8 cellular contexts compared by ENCODE assay signal in genomic region chr15:66862878-66863335, GRCh38.
DNase-seq lines count a peak whose midpoint lies in the region; ATAC-seq, FAIRE-seq and TF ChIP-seq lines count a peak whose summit lies in the region.

No MANE protein-coding gene starts in this region.

- no peaks in the 10 kb centered on the region for H3K27me3 ChIP-seq in body of pancreas

- DNase-seq in A549 (ENCODE audit: low read depth in 1 of 2, low spot score in 1 of 2) (peak; percentile 87 to 90), NCI-H1048 (lab: John Stamatoyannopoulos, UW) (peak; percentile 10), UCSD-AML1 (lab: John Stamatoyannopoulos, UW; ENCODE audit: unreplicated experiment) (peak; percentile 83), body of pancreas (peak; percentile 77 to 81 (median 80)), iPS-NIHi11 (ENCODE audit: low spot score) (peak; percentile 84)
- DNase-seq in stimulated activated CD4-positive, alpha-beta T cell treated with anti-CD3 and anti-CD28 coated beads, Interleukin-15, amount 100 ng/mL, for 1 hour (ENCODE audit: low read depth in 1 of 2, low spot score in 1 of 2) = peak; percentile 30 to 66

- H3K4me1 ChIP-seq in A549 (peaks cover 17% of the 10 kb centered on the region), body of pancreas (no peaks in the 10 kb centered on the region)

- 2% methylated on average over 9 of the region's 9 CpGs for WGBS in A549 (ENCODE audit: missing lambda C conversion rate)
- WGBS in body of pancreas, 2 donors = 1 to 3% methylated on average over 6 to 9 of the region's 9 CpGs

- TF ChIP-seq RAD21 in A549 (conservative IDR thresholded peaks at IDR 0.05 in 1 of 2, IDR thresholded peaks at IDR 0.05 in 1 of 2) = peak; percentile 83 to 87

- peak; percentile 85 to 97 for ATAC-seq in A549
- peak; percentile 48 for ATAC-seq in GM18498 (IDR thresholded peaks at IDR 0.05; ENCODE audit: unreplicated experiment)
- ATAC-seq in body of pancreas = peak; percentile 88
- no peak for ATAC-seq in HG02642 (IDR thresholded peaks at IDR 0.05; ENCODE audit: poor library complexity, unreplicated experiment)

- TF ChIP-seq POLR2A in A549 (IDR thresholded peaks at IDR 0.05; ENCODE audit: low read length) = no peak
- no peak for TF ChIP-seq POLR2A in body of pancreas (IDR thresholded peaks at IDR 0.05)

- H3K4me3 ChIP-seq in A549 = no peak overlapping the region
- no peak overlapping the region for H3K4me3 ChIP-seq in body of pancreas

- no peaks in the 10 kb centered on the region for H3K36me3 ChIP-seq in body of pancreas (replicated peaks in 1 of 2; ENCODE audit: insufficient read depth in 1 of 2, low read depth in 2 of 2)

- H3K27ac ChIP-seq in A549 (peak overlapping the region; percentile 1 to 66; a peak in 4 of 6 replicates), body of pancreas (no peak overlapping the region)

- CTCF ChIA-PET in A549 (lab: Yijun Ruan, JAX) = interaction anchor here (0.5 to 12.7 kb wide), 40 partner anchors 13 to 319 kb away, joined by 3 to 224 read pairs (median 4); no protein-coding TSS in a partner anchor

- POLR2A ChIA-PET in A549 (lab: Yijun Ruan, JAX) = no interaction called here

- peak; percentile 98 for TF ChIP-seq CTCF in A549 (IDR thresholded peaks at IDR 0.05)
- TF ChIP-seq CTCF in body of pancreas (IDR thresholded peaks at IDR 0.05) = peak; percentile 81 to 94 (median 88)

- H3K9me3 ChIP-seq in A549 = no peaks in the 10 kb centered on the region
- H3K9me3 ChIP-seq in body of pancreas = no peaks in the 10 kb centered on the region

- intact Hi-C loops in body of pancreas (cut with DNase I) = loop anchor here (5.0 kb wide), 1 partner anchor 261 kb away; no protein-coding TSS in a partner anchor

- TF ChIP-seq EP300 in A549 (IDR thresholded peaks at IDR 0.05) = no peak

- H3K4me2 ChIP-seq in A549 = peak overlapping the region; percentile 21

- peak; percentile 78 for FAIRE-seq in A549 (lab: Jason Lieb, UNC)

TF ChIP-seq in A549, 52 proteins besides CTCF, POLR2A, EP300 and RAD21:
- TF ChIP-seq NFE2L2 (conservative IDR thresholded peaks at IDR 0.05; ENCODE audit: low read length) (no peak), GATA3 (IDR thresholded peaks at IDR 0.05; ENCODE audit: borderline replicate concordance) (peak; percentile 56; the same call in 1 of the 2 replicates), BHLHE40 (IDR thresholded peaks at IDR 0.05; ENCODE audit: low read depth, low read length) (peak; percentile 37; the same call in 1 of the 2 replicates), SMC3 (IDR thresholded peaks at IDR 0.05) (peak; percentile 94), HOXA7 (CRISPR knock-in tag; IDR thresholded peaks at IDR 0.05) (no peak), USF2 (IDR thresholded peaks at IDR 0.05) (no peak), ZNF302 (CRISPR knock-in tag; IDR thresholded peaks at IDR 0.05) (no peak), FOSL2 (IDR thresholded peaks at IDR 0.05) (no peak), FOSL2 (CRISPR knock-in tag; IDR thresholded peaks at IDR 0.05) (0 out of 2 replicates have a peak, but pooled peaks have one; percentile 15), CBX2 (IDR thresholded peaks at IDR 0.05; ENCODE audit: borderline replicate concordance, low read depth) (no peak), MYC (IDR thresholded peaks at IDR 0.05; ENCODE audit: borderline replicate concordance, low read length) (peak; percentile 63; the same call in 1 of the 2 replicates), TP53 (CRISPR knock-in tag; IDR thresholded peaks at IDR 0.05) (no peak), MAZ (IDR thresholded peaks at IDR 0.05; ENCODE audit: borderline replicate concordance, low read depth, low read length) (0 out of 2 replicates have a peak, but pooled peaks have one; percentile 40), SREBF2 (IDR thresholded peaks at IDR 0.05) (no peak), EHF (CRISPR knock-in tag; IDR thresholded peaks at IDR 0.05) (no peak), E2F6 (IDR thresholded peaks at IDR 0.05; ENCODE audit: borderline replicate concordance, low read depth) (no peak), EHMT2 (IDR thresholded peaks at IDR 0.05; ENCODE audit: low read depth) (no peak), POLR2AphosphoS2 (conservative IDR thresholded peaks at IDR 0.05; ENCODE audit: low read length) (no peak)
- TF ChIP-seq, protein P1, sequence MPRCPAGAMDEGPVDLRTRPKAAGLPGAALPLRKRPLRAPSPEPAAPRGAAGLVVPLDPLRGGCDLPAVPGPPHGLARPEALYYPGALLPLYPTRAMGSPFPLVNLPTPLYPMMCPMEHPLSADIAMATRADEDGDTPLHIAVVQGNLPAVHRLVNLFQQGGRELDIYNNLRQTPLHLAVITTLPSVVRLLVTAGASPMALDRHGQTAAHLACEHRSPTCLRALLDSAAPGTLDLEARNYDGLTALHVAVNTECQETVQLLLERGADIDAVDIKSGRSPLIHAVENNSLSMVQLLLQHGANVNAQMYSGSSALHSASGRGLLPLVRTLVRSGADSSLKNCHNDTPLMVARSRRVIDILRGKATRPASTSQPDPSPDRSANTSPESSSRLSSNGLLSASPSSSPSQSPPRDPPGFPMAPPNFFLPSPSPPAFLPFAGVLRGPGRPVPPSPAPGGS (IDR thresholded peaks at IDR 0.05) = no peak
- TF ChIP-seq, protein P2, sequence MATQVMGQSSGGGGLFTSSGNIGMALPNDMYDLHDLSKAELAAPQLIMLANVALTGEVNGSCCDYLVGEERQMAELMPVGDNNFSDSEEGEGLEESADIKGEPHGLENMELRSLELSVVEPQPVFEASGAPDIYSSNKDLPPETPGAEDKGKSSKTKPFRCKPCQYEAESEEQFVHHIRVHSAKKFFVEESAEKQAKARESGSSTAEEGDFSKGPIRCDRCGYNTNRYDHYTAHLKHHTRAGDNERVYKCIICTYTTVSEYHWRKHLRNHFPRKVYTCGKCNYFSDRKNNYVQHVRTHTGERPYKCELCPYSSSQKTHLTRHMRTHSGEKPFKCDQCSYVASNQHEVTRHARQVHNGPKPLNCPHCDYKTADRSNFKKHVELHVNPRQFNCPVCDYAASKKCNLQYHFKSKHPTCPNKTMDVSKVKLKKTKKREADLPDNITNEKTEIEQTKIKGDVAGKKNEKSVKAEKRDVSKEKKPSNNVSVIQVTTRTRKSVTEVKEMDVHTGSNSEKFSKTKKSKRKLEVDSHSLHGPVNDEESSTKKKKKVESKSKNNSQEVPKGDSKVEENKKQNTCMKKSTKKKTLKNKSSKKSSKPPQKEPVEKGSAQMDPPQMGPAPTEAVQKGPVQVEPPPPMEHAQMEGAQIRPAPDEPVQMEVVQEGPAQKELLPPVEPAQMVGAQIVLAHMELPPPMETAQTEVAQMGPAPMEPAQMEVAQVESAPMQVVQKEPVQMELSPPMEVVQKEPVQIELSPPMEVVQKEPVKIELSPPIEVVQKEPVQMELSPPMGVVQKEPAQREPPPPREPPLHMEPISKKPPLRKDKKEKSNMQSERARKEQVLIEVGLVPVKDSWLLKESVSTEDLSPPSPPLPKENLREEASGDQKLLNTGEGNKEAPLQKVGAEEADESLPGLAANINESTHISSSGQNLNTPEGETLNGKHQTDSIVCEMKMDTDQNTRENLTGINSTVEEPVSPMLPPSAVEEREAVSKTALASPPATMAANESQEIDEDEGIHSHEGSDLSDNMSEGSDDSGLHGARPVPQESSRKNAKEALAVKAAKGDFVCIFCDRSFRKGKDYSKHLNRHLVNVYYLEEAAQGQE (IDR thresholded peaks at IDR 0.05) = no peak
- TF ChIP-seq, protein P3, sequence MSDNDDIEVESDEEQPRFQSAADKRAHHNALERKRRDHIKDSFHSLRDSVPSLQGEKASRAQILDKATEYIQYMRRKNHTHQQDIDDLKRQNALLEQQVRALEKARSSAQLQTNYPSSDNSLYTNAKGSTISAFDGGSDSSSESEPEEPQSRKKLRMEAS (IDR thresholded peaks at IDR 0.05) = peak; percentile 84

Comparison
In these comparisons a context has a peak if more than half of its experiments do, and no peak if none do; other contexts are left out.
1. DNase-seq: peak in every context shown above with its lines; median percentile 88 in A549; 84 in iPS-NIHi11; 83 in UCSD-AML1; 80 in body of pancreas; 48 in stimulated activated CD4-positive, alpha-beta T cell treated with anti-CD3 and anti-CD28 coated beads, Interleukin-15, amount 100 ng/mL, for 1 hour; 10 in NCI-H1048.
2. H3K27ac ChIP-seq: peak in A549 (2 of 2); none in body of pancreas (0 of 4).